ENCODE assay signal across 9 cellular contexts in the genomic region with DNA sequence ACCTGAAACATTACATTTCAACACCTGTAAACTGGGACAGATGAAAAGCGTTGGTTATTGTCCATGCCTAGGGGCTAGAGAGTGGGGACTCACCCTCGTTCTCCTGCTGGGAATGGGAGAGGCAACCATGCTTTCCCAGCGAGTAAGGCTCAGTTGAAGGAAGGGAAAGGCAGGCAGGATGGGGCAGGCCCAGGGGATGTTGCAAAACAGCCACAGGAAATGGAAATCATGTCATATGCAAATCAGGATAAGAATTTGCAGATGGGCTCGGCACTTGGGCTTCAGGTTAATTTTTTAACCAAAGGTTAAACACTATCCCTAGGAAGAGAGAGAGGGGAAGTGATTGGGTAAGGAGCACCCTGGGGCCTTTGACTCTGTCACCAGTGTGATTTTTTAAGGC. TPM values are rescaled to one million over a fixed set of nuclear protein-coding genes. Genes with fewer than 3 reads are reported as not detected.
DNase-seq lines count a peak whose midpoint lies in the region; ATAC-seq and TF ChIP-seq lines count a peak whose summit lies in the region.
"Had no signal": no experiment of that assay in that cellular context is flagged by ENCODE, and none has a peak within 500 bp of the region (broad histone marks: within the 10 kb centered on the region; RNA-seq: fewer than 3 reads in every experiment).

No MANE protein-coding gene starts in this region.

- no peak for ATAC-seq in body of pancreas

- H3K4me2 ChIP-seq in DOHH2 (ENCODE audit: low read length), result peak overlapping the region; percentile 95

- no peak for TF ChIP-seq EP300 in tibial nerve (IDR thresholded peaks at IDR 0.05)

- no peaks in the 10 kb centered on the region for H3K79me2 ChIP-seq in DOHH2 (ENCODE audit: control insufficient read depth, low read length)

- H3K27me3 ChIP-seq in DOHH2 (ENCODE audit: control insufficient read depth, low read length) (no peaks in the 10 kb centered on the region), tibial nerve (no peaks in the 10 kb centered on the region), body of pancreas (no peaks in the 10 kb centered on the region)
- H3K27me3 ChIP-seq: ascending aorta had no signal

- no peaks in the 10 kb centered on the region for H4K20me1 ChIP-seq in DOHH2 (ENCODE audit: control insufficient read depth, insufficient read depth, low read depth, low read length)

- H3K9me3 ChIP-seq in DOHH2 (ENCODE audit: control insufficient read depth, insufficient read depth, low read length) (peaks cover 5% of the 10 kb centered on the region), tibial nerve (no peaks in the 10 kb centered on the region), body of pancreas (no peaks in the 10 kb centered on the region)
- H3K9me3 ChIP-seq: ascending aorta had no signal

- H3K4me1 ChIP-seq in DOHH2 (ENCODE audit: control insufficient read depth, low read length) (peaks cover 27% of the 10 kb centered on the region), tibial nerve (no peaks in the 10 kb centered on the region), body of pancreas (no peaks in the 10 kb centered on the region)
- H3K4me1 ChIP-seq: ascending aorta had no signal

- H3K27ac ChIP-seq in DOHH2 (ENCODE audit: low read depth, low read length), result peak overlapping the region; percentile 40
- H3K27ac ChIP-seq in tibial nerve, result no peak overlapping the region
- H3K27ac ChIP-seq in body of pancreas, result no peak overlapping the region
- H3K27ac ChIP-seq: ascending aorta had no signal

- DNase-seq in GM20000 (ENCODE audit: low spot score) (peak; percentile 79), M059J (ENCODE audit: low read depth) (peak; percentile 8), germinal center (ENCODE audit: low spot score) (peak; percentile 70), hepatic stellate cell (ENCODE audit: low spot score) (no peak), AG08395 (ENCODE audit: low spot score) (no peak), tibial nerve (ENCODE audit: low spot score in 2 of 2) (no peak), body of pancreas (no peak)

- WGBS in tibial nerve, 2 donors, result 46 to 62% methylated on average over 4 of the region's 4 CpGs
- WGBS in body of pancreas, 2 donors, result 52 to 53% methylated on average over 4 of the region's 4 CpGs

- H3K9me2 ChIP-seq in DOHH2 (replicated peaks; ENCODE audit: control insufficient read depth, low read length), result no peaks in the 10 kb centered on the region

- H3F3A ChIP-seq in DOHH2 (ENCODE audit: control insufficient read depth, insufficient read depth), result no peaks in the 10 kb centered on the region

- intact Hi-C loops in body of pancreas (cut with DNase I), result no loop called here

- H3K4me3 ChIP-seq in DOHH2 (ENCODE audit: low read length), result peak overlapping the region; percentile 73
- H3K4me3 ChIP-seq in tibial nerve, result no peak overlapping the region
- H3K4me3 ChIP-seq in body of pancreas, result no peak overlapping the region
- H3K4me3 ChIP-seq: ascending aorta had no signal

- TF ChIP-seq POLR2A in tibial nerve (IDR thresholded peaks at IDR 0.05) (no peak), body of pancreas (IDR thresholded peaks at IDR 0.05) (no peak)

- no peak for TF ChIP-seq CTCF in DOHH2 (IDR thresholded peaks at IDR 0.05; ENCODE audit: low read depth, low read length, poor library complexity, severe bottlenecking)
- TF ChIP-seq CTCF in GM20000 (IDR thresholded peaks at IDR 0.05; ENCODE audit: extremely low read depth, missing control alignments), result no peak
- no peak for TF ChIP-seq CTCF in tibial nerve (IDR thresholded peaks at IDR 0.05)
- TF ChIP-seq CTCF in body of pancreas (IDR thresholded peaks at IDR 0.05), result no peak

- no peaks in the 10 kb centered on the region for H3K36me3 ChIP-seq in DOHH2 (ENCODE audit: control insufficient read depth, low read length)
- H3K36me3 ChIP-seq in tibial nerve, result no peaks in the 10 kb centered on the region
- H3K36me3 ChIP-seq in body of pancreas (replicated peaks in 1 of 2; ENCODE audit: insufficient read depth in 1 of 2, low read depth in 2 of 2), result no peaks in the 10 kb centered on the region
- H3K36me3 ChIP-seq: ascending aorta had no signal

RNA-seq across cellular contexts. Expression of a gene that starts 14.5 kb away (rescaled TPM):
- not detected in 2 replicates for total RNA-seq in M059J (2014; rRNA removed; shearing (Covaris generic))
- total RNA-seq in tibial nerve (not detected), body of pancreas (not detected)
- total RNA-seq: ascending aorta had no signal

RNA-seq across cellular contexts. Expression of a gene that starts 59.0 kb away (rescaled TPM):
- total RNA-seq in M059J (2014; rRNA removed; shearing (Covaris generic)), result 0.10 and 0.52 TPM in 2 replicates
- not detected for total RNA-seq in tibial nerve
- total RNA-seq in body of pancreas, result not detected
- total RNA-seq: ascending aorta had no signal

Comparison
In these comparisons a context has a peak if more than half of its experiments do, and no peak if none do; other contexts are left out.
1. DNase-seq: peak in GM20000 (single experiment), M059J (single experiment) and germinal center (single experiment); none in hepatic stellate cell (single experiment), AG08395 (single experiment), tibial nerve (0 of 2) and body of pancreas (0 of 4).